16 cellular contexts compared by ENCODE assay signal in genomic region chr7:24608504-24608903, GRCh38. TPM values are rescaled to one million over a fixed set of nuclear protein-coding genes. Genes with fewer than 3 reads are reported as not detected.
DNase-seq lines count a peak whose midpoint lies in the region; ATAC-seq, FAIRE-seq and TF ChIP-seq lines count a peak whose summit lies in the region.
"Had no signal": no experiment of that assay in that cellular context is flagged by ENCODE, and none has a peak within 500 bp of the region (broad histone marks: within the 10 kb centered on the region; RNA-seq: fewer than 3 reads in every experiment).

No MANE protein-coding gene starts in this region.

- H3K36me3 ChIP-seq in GM23338 (ENCODE audit: insufficient read depth) (no peaks in the 10 kb centered on the region), IMR-90 (ENCODE audit: control insufficient read depth, insufficient read depth, low read length) (no peaks in the 10 kb centered on the region), GM12878 (ENCODE audit: control insufficient read depth in 2 of 2, insufficient read depth in 2 of 2, low read length in 1 of 2) (no peaks in the 10 kb centered on the region), mesendoderm (ENCODE audit: control insufficient read depth, insufficient read depth, low read length) (no peaks in the 10 kb centered on the region)
- H3K36me3 ChIP-seq: BE2C had no signal

- in situ Hi-C loops in IMR-90 (cut with MboI; ENCODE audit: low sequenced_read_pairs) (no loop called here), GM12878 (cut with MboI) (no loop called here)

- H3K36me3 Mint-ChIP-seq in GM23338 (ENCODE audit: low read depth), result no peaks in the 10 kb centered on the region
- H3K36me3 Mint-ChIP-seq: CD4-positive, alpha-beta memory T cell had no signal

- H3K9me3 Mint-ChIP-seq in GM23338, result no peaks in the 10 kb centered on the region
- H3K9me3 Mint-ChIP-seq: HFFc6 had no signal

- H3K9me2 ChIP-seq in GM23338 (ENCODE audit: insufficient read depth), result no peaks in the 10 kb centered on the region

- H4K20me1 ChIP-seq in GM23338 (replicated peaks; ENCODE audit: insufficient read depth), result peaks cover 32% of the 10 kb centered on the region
- no peaks in the 10 kb centered on the region for H4K20me1 ChIP-seq in IMR-90 (ENCODE audit: insufficient read depth, low read length)
- H4K20me1 ChIP-seq in GM12878 (ENCODE audit: control insufficient read depth, insufficient read depth), result no peaks in the 10 kb centered on the region

- no peak for TF ChIP-seq EP300 in GM12878 (IDR thresholded peaks at IDR 0.05; ENCODE audit: borderline replicate concordance in 1 of 2, control insufficient read depth in 1 of 2, low read depth in 2 of 2, low read length in 2 of 2)

- H4K91ac ChIP-seq in IMR-90 (ENCODE audit: insufficient read depth, low read depth, low read length), result no peak overlapping the region

- H3K4ac ChIP-seq in IMR-90 (ENCODE audit: low read depth, low read length), result no peak overlapping the region
- no peak overlapping the region for H3K4ac ChIP-seq in mesendoderm (ENCODE audit: low read depth, low read length)

- RAD21 ChIA-PET in GM12878 (lab: Charles Lee; ENCODE audit: unreplicated experiment), result no interaction called here

- intact Hi-C loops in IMR-90 (cut with micrococcal nuclease) (no loop called here), GM12878 (cut with micrococcal nuclease; ENCODE audit: unreplicated experiment) (no loop called here), Right ventricle myocardium superior (cut with DNase I) (no loop called here)

- H4K8ac ChIP-seq in IMR-90 (ENCODE audit: low read depth in 2 of 2, low read length in 2 of 2) (no peak overlapping the region), mesendoderm (ENCODE audit: low read depth, low read length) (no peak overlapping the region)

- SMC1A ChIA-PET in GM12878 (lab: Charles Lee; ENCODE audit: uncharacterized antibody, unreplicated experiment), result interaction anchor here (1.5 kb wide), 1 partner anchor 9 kb away, joined by 3 read pairs; no protein-coding TSS in a partner anchor

- H3K9ac ChIP-seq in IMR-90 (ENCODE audit: low read depth, low read length) (no peak overlapping the region), GM12878 (ENCODE audit: control insufficient read depth, insufficient read depth, low read length) (no peak overlapping the region), mesendoderm (ENCODE audit: low read length) (no peak overlapping the region)

- H2BK5ac ChIP-seq in IMR-90 (ENCODE audit: low read depth, low read length, poor library complexity, severe bottlenecking), result no peak overlapping the region
- no peak overlapping the region for H2BK5ac ChIP-seq in mesendoderm (ENCODE audit: low read length)

- H2BK120ac ChIP-seq in IMR-90 (ENCODE audit: low read depth, low read length), result no peak overlapping the region
- no peak overlapping the region for H2BK120ac ChIP-seq in mesendoderm (ENCODE audit: low read depth, low read length)

- H3K4me2 ChIP-seq in GM23338 (no peak overlapping the region; the same call in 1 of the 2 replicates), IMR-90 (ENCODE audit: low read depth, low read length) (no peak overlapping the region), GM12878 (ENCODE audit: control insufficient read depth, insufficient read depth) (no peak overlapping the region), mesendoderm (ENCODE audit: low read length) (no peak overlapping the region)

- peak overlapping the region; percentile 83 for H3K27ac ChIP-seq in GM23338 (ENCODE audit: low read depth)
- H3K27ac ChIP-seq in IMR-90 (ENCODE audit: insufficient read depth, low read length), result no peak overlapping the region
- no peak overlapping the region for H3K27ac ChIP-seq in GM12878 (ENCODE audit: control insufficient read depth, insufficient read depth)
- H3K27ac ChIP-seq in mesendoderm (ENCODE audit: low read depth, low read length), result no peak overlapping the region
- H3K27ac ChIP-seq: C4-2B had no signal

- H3K4me3 ChIP-seq in GM23338 (no peak overlapping the region), IMR-90 (ENCODE audit: insufficient read depth, low read depth, low read length) (no peak overlapping the region), GM12878 (no peak overlapping the region), mesendoderm (ENCODE audit: low read length) (no peak overlapping the region)

- CTCF ChIA-PET in IMR-90 (lab: Yijun Ruan, JAX), result no interaction called here
- CTCF ChIA-PET in GM12878 (lab: Yijun Ruan, JAX), result interaction anchor here (0.9 kb wide), 1 partner anchor 11 kb away, joined by 3 read pairs; no protein-coding TSS in a partner anchor

- H3K4me1 ChIP-seq in GM23338 (ENCODE audit: insufficient read depth), result peaks cover 51% of the 10 kb centered on the region
- H3K4me1 ChIP-seq in IMR-90 (ENCODE audit: control insufficient read depth, insufficient read depth, low read length), result no peaks in the 10 kb centered on the region; the same call in 1 of the 2 replicates
- peaks cover 9% of the 10 kb centered on the region; the same call in 1 of the 2 replicates for H3K4me1 ChIP-seq in GM12878 (ENCODE audit: control insufficient read depth, insufficient read depth, low read length)
- H3K4me1 ChIP-seq in mesendoderm (ENCODE audit: control insufficient read depth, low read depth, low read length), result no peaks in the 10 kb centered on the region
- H3K4me1 ChIP-seq: BE2C had no signal

- no peak overlapping the region for H2BK15ac ChIP-seq in IMR-90 (ENCODE audit: low read depth, low read length)
- H2BK15ac ChIP-seq in mesendoderm (replicated peaks; ENCODE audit: low read depth), result no peak overlapping the region

- H3K27me3 Mint-ChIP-seq in GM23338 (ENCODE audit: insufficient read depth, low read depth, poor library complexity), result peaks cover 5% of the 10 kb centered on the region
- H3K27me3 Mint-ChIP-seq: CD4-positive, alpha-beta memory T cell; IgD-negative memory B cell had no signal

- no peaks in the 10 kb centered on the region for H3K9me1 ChIP-seq in IMR-90 (ENCODE audit: insufficient read depth, low read length)

- no TSS peak for BruUV-seq in IMR-90 (replicated peaks; lab: Mats Ljungman, UMichigan)
- BruUV-seq in GM12878 (replicated peaks; lab: Mats Ljungman, UMichigan), result no TSS peak

- H2AFZ ChIP-seq in GM23338, result no peak overlapping the region
- no peak overlapping the region for H2AFZ ChIP-seq in IMR-90 (replicated peaks; ENCODE audit: low read length, poor library complexity)
- no peak overlapping the region for H2AFZ ChIP-seq in GM12878 (ENCODE audit: control insufficient read depth, low read depth, low read length)

- H2AK5ac ChIP-seq in IMR-90 (ENCODE audit: low read depth, low read length), result no peak overlapping the region
- no peak overlapping the region for H2AK5ac ChIP-seq in mesendoderm (ENCODE audit: low read length)

- H3K23ac ChIP-seq in IMR-90 (ENCODE audit: low read depth, low read length), result no peak overlapping the region
- H3K23ac ChIP-seq in mesendoderm (ENCODE audit: low read length), result no peak overlapping the region

- H3K18ac ChIP-seq in IMR-90 (ENCODE audit: low read depth, low read length), result no peak overlapping the region
- no peak overlapping the region for H3K18ac ChIP-seq in mesendoderm (ENCODE audit: low read length)

- DNase-seq in GM23338 (ENCODE audit: low spot score) (no peak), IMR-90 (no peak), GM12878 (ENCODE audit: low read depth, low spot score) (no peak), 8988T (no peak), Right ventricle myocardium superior (no peak), mesendoderm (no peak)
- DNase-seq: BE2C; CD4-positive, alpha-beta memory T cell; DMS79; HCEC 1CT; HFFc6 had no signal

- peak; percentile 84 for FAIRE-seq in GM12878 (lab: Jason Lieb, UNC)
- FAIRE-seq in islet of Langerhans (lab: Jason Lieb, UNC), result peak; percentile 9
- FAIRE-seq: GM12891 had no signal

- no peak overlapping the region for H3K4me3 Mint-ChIP-seq in GM23338
- H3K4me3 Mint-ChIP-seq: CD4-positive, alpha-beta memory T cell; HFFc6; IgD-negative memory B cell had no signal

- POLR2A ChIA-PET in IMR-90 (lab: Charles Lee; ENCODE audit: unreplicated experiment), result no interaction called here
- POLR2A ChIA-PET in GM12878 (lab: Charles Lee), result interaction anchor here (1.0 to 1.7 kb wide), 2 partner anchors 9 to 11 kb away, joined by 3 read pairs; no protein-coding TSS in a partner anchor

- no peak overlapping the region for H3K27ac Mint-ChIP-seq in GM23338
- H3K27ac Mint-ChIP-seq: CD4-positive, alpha-beta memory T cell; HFFc6; IgD-negative memory B cell had no signal

- H3K9me3 ChIP-seq in IMR-90 (ENCODE audit: control insufficient read depth, insufficient read depth, low read length) (no peaks in the 10 kb centered on the region), GM12878 (replicated peaks; ENCODE audit: control insufficient read depth, insufficient read depth, low read length) (no peaks in the 10 kb centered on the region; the same call in 2 of the 3 replicates)
- H3K9me3 ChIP-seq: BE2C had no signal

- H3F3A ChIP-seq in GM23338 (replicated peaks; ENCODE audit: low read depth), result no peaks in the 10 kb centered on the region

- no peaks in the 10 kb centered on the region for H3K27me3 ChIP-seq in GM23338 (ENCODE audit: insufficient read depth)
- no peaks in the 10 kb centered on the region for H3K27me3 ChIP-seq in IMR-90 (ENCODE audit: control insufficient read depth, insufficient read depth, low read length)
- H3K27me3 ChIP-seq in GM12878 (replicated peaks in 1 of 2; ENCODE audit: control insufficient read depth in 2 of 2, insufficient read depth in 2 of 2, low read length in 1 of 2), result no peaks in the 10 kb centered on the region
- no peaks in the 10 kb centered on the region for H3K27me3 ChIP-seq in mesendoderm (ENCODE audit: insufficient read depth, low read length, poor library complexity)
- H3K27me3 ChIP-seq: BE2C had no signal

- dilution Hi-C loops in IMR-90 (cut with HindIII; ENCODE audit: low sequenced_read_pairs, unreplicated experiment), result no loop called here

- H3K14ac ChIP-seq in IMR-90 (replicated peaks; ENCODE audit: low read depth, low read length), result 0 out of 2 replicates have a peak overlapping the region, but pooled peaks have one; percentile 4

- no peak overlapping the region for H2BK20ac ChIP-seq in IMR-90 (ENCODE audit: low read depth, low read length)

- TF ChIP-seq CTCF in GM23338 (conservative IDR thresholded peaks at IDR 0.05; ENCODE audit: low read depth in 2 of 2) (no peak), IMR-90 (conservative IDR thresholded peaks at IDR 0.05; ENCODE audit: low read depth, low read length) (no peak), GM12878 (IDR thresholded peaks at IDR 0.05 in 2 of 3, conservative IDR thresholded peaks at IDR 0.05 in 1 of 3; ENCODE audit: control insufficient read depth in 2 of 3, extremely low read depth in 1 of 3, insufficient read depth in 1 of 3, low read depth in 3 of 3, low read length in 3 of 3) (no peak)

- H3K79me2 ChIP-seq in GM23338 (replicated peaks; ENCODE audit: insufficient read depth), result peaks cover 100% of the 10 kb centered on the region
- H3K79me2 ChIP-seq in GM12878 (ENCODE audit: control insufficient read depth, insufficient read depth, low read length), result peaks cover 14% of the 10 kb centered on the region
- peaks cover 36% of the 10 kb centered on the region for H3K79me2 ChIP-seq in mesendoderm (ENCODE audit: control insufficient read depth, insufficient read depth, low read length)

- H2AK9ac ChIP-seq in IMR-90 (replicated peaks; ENCODE audit: low read depth, low read length, poor library complexity), result no peak overlapping the region

- peaks cover 44% of the 10 kb centered on the region for H3K4me1 Mint-ChIP-seq in GM23338

- TF ChIP-seq POLR2A in IMR-90 (IDR thresholded peaks at IDR 0.05; ENCODE audit: low read depth, low read length) (no peak), GM12878 (IDR thresholded peaks at IDR 0.05; ENCODE audit: low read depth, low read length) (no peak)

- no peak overlapping the region for H4K5ac ChIP-seq in IMR-90 (ENCODE audit: low read depth, low read length)
- no peak overlapping the region for H4K5ac ChIP-seq in mesendoderm (ENCODE audit: low read length)

- ATAC-seq in GM23338 (no peak), IMR-90 (ENCODE audit: low read depth) (no peak), GM12878 (peak; percentile 31; the same call in 2 of the 3 replicates), HG02759 (IDR thresholded peaks at IDR 0.05; ENCODE audit: unreplicated experiment) (no peak), Right ventricle myocardium superior (ENCODE audit: poor library complexity) (no peak)

- H3K79me1 ChIP-seq in IMR-90 (ENCODE audit: low read depth in 1 of 2, low read length in 2 of 2), result peaks cover 7 to 12% of the 10 kb centered on the region in 2 experiments; a peak in 1 of 4 replicates
- H3K79me1 ChIP-seq in mesendoderm (ENCODE audit: low read length), result no peaks in the 10 kb centered on the region

- TF ChIP-seq RAD21 in IMR-90 (IDR thresholded peaks at IDR 0.05; ENCODE audit: low read length) (no peak), GM12878 (IDR thresholded peaks at IDR 0.05; ENCODE audit: insufficient read depth, low read depth, low read length) (no peak)

- no peak overlapping the region for H3K56ac ChIP-seq in IMR-90 (ENCODE audit: extremely low read depth, insufficient read depth, low read length)
- no peak overlapping the region for H3K56ac ChIP-seq in mesendoderm (ENCODE audit: low read length)

RNA-seq across cellular contexts. Expression of gene PALS2, which starts 35.3 kb away (rescaled TPM):
- 47.0 and 51.8 TPM in 2 replicates for total RNA-seq in GM23338 (2014; rRNA removed; shearing (Covaris generic))
- polyA plus RNA-seq in GM23338 (2016; fragmentation: Nextera tagmentation; extraction: Ambion mirVana) (115 and 125 TPM in 2 replicates), IMR-90 (2012; rRNA removed) (7.4 and 8.8 TPM in 2 replicates), GM12878 (2011; rRNA removed) (19.3 and 26.6 TPM in 2 replicates), GM12878 (2014; fragmentation: Illumina TruSeq; extraction: Trizol) (27.2 and 39.6 TPM in 2 replicates), GM12878 (2014; fragmentation: Nextera tagmentation; extraction: Ambion mirVana) (10 to 100 TPM; 15.2 to 21.6 TPM), GM12878 (2014; rRNA removed) (17.5 and 18.6 TPM in 2 replicates), GM12878 (2016; fragmentation: Nextera tagmentation; extraction: Ambion mirVana) (10 to 100 TPM; 19.6 to 20.6 TPM)
- total RNA-seq in IMR-90 (2012; rRNA removed) (15.4 and 29.7 TPM in 2 replicates), GM12878 (2014; rRNA removed) (10.7 and 15.0 TPM in 2 replicates), GM12878 (2014; rRNA removed; fragmentation: Illumina TruSeq; extraction: Trizol) (23.2 and 24.7 TPM in 2 replicates), GM12878 (2021) (45.3 and 53.5 TPM in 2 replicates), Right ventricle myocardium superior (9.1 TPM)
- polyA plus RNA-seq in IMR-90 (2012; cell fraction: cytosol; rRNA removed), result 1.2 and 2.2 TPM in 2 replicates
- 0.75 and 5.3 TPM in 2 replicates for polyA plus RNA-seq in IMR-90 (2012; cell fraction: nucleus; rRNA removed; ENCODE audit: low replicate concordance)
- 57.8 and 72.9 TPM in 2 replicates for total RNA-seq in GM12878 (2013; cell fraction: nucleolus; rRNA removed)
- 6.3 TPM for polyA plus RNA-seq in GM12878 (2011; ENCODE audit: low read depth)
- 4.4 and 5.7 TPM in 2 replicates for polyA plus RNA-seq in GM12878 (2011; cell fraction: cytosol; rRNA removed)
- polyA plus RNA-seq in GM12878 (2011; cell fraction: nucleus; rRNA removed), result 7.4 and 9.8 TPM in 2 replicates
- 12.1 and 14.5 TPM in 2 replicates for polyA plus RNA-seq in GM12878 (2012)
- 17.8 and 40.1 TPM in 2 replicates for polyA minus RNA-seq in GM12878 (2011; rRNA and poly(A)+ RNA removed)
- polyA minus RNA-seq in GM12878 (2011; cell fraction: cytosol; rRNA and poly(A)+ RNA removed), result 14.4 and 21.5 TPM in 2 replicates
- 9.4 and 21.9 TPM in 2 replicates for polyA minus RNA-seq in GM12878 (2011; cell fraction: nucleus; rRNA and poly(A)+ RNA removed)
- polyA plus RNA-seq in mesendoderm (2013, experiment 1 of 2), result 55.9 TPM
- polyA plus RNA-seq in mesendoderm (2013, experiment 2 of 2), result 55.4 TPM
